8 cellular contexts compared by ENCODE assay signal in genomic region chr10:71974489-71975011, GRCh38.
DNase-seq lines count a peak whose midpoint lies in the region; ATAC-seq lines count a peak whose summit lies in the region.

No MANE protein-coding gene starts in this region.

- H3K27me3 Mint-ChIP-seq in activated T-cell treated with anti-CD3 and anti-CD28 coated beads, Interleukin-2, amount 50 U/mL, for 24 hours, result no peaks in the 10 kb centered on the region

- peaks cover 55% of the 10 kb centered on the region for H3K4me1 Mint-ChIP-seq in activated T-cell treated with anti-CD3 and anti-CD28 coated beads, Interleukin-2, amount 50 U/mL, for 24 hours (ENCODE audit: low read depth)

- DNase-seq in AG20443 (ENCODE audit: low spot score) (peak; percentile 86), kidney tubule cell (ENCODE audit: low spot score) (peak; percentile 89), stromal cell of bone marrow (ENCODE audit: low read depth) (peak; percentile 69), COR-L47 (lab: John Stamatoyannopoulos, UW) (no peak), GDM1 (lab: John Stamatoyannopoulos, UW) (no peak), NCI-H510A (lab: John Stamatoyannopoulos, UW) (no peak)
- peak; percentile 64 for DNase-seq in activated T-cell treated with anti-CD3 and anti-CD28 coated beads, Interleukin-2, amount 50 U/mL, for 24 hours

- ATAC-seq in HG02571 (IDR thresholded peaks at IDR 0.05; ENCODE audit: unreplicated experiment), result peak; percentile 76

- H3K4me3 Mint-ChIP-seq in activated T-cell treated with anti-CD3 and anti-CD28 coated beads, Interleukin-2, amount 50 U/mL, for 24 hours, result peak overlapping the region; percentile 18

- no peaks in the 10 kb centered on the region for H3K36me3 Mint-ChIP-seq in activated T-cell treated with anti-CD3 and anti-CD28 coated beads, Interleukin-2, amount 50 U/mL, for 24 hours (ENCODE audit: low read depth)

- no peaks in the 10 kb centered on the region for H3K9me3 Mint-ChIP-seq in activated T-cell treated with anti-CD3 and anti-CD28 coated beads, Interleukin-2, amount 50 U/mL, for 24 hours

- peak overlapping the region; percentile 92 for H3K27ac Mint-ChIP-seq in activated T-cell treated with anti-CD3 and anti-CD28 coated beads, Interleukin-2, amount 50 U/mL, for 24 hours

Comparison
In these comparisons a context has a peak if more than half of its experiments do, and no peak if none do; other contexts are left out.
1. DNase-seq: peak in AG20443 (single experiment), activated T-cell treated with anti-CD3 and anti-CD28 coated beads, Interleukin-2, amount 50 U/mL, for 24 hours (single experiment), kidney tubule cell (single experiment) and stromal cell of bone marrow (single experiment); none in COR-L47 (single experiment), GDM1 (single experiment) and NCI-H510A (single experiment).